In the genomic region with DNA sequence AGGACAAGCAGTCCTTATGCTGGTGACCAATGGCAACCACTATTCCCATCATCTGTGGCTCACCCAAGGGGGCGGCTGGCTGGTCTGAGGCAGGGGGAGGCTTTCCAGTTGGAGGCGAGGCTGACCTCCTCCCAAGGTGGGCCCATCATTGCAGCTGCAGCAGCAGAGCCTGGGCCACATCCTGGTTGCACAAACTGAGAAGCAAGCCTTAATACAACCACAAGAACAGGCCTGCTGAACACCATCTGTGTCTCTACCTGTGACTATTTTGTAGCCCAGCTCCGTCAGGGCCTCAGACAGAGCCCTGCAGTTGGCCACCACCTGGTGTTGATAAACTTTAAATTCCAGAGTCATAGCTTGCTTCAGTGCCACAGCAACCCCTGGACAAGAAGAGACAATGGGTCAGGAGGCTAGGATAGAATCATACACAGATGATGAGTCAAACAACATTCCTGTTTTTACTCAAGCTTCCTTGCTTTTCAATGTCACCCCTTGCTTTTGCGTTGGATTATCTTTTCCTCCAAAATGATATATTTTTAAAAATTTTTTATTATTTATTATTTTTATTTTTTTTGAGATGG, we compare ENCODE assay signal across 1 cellular context.
TF ChIP-seq lines count a peak whose summit lies in the region.

No MANE protein-coding gene starts in this region.

TF ChIP-seq in IMR-90, 13 proteins besides CTCF, POLR2A, EP300 and RAD21:
- TF ChIP-seq CEBPB (IDR thresholded peaks at IDR 0.05; ENCODE audit: low read depth, low read length) (no peak), RFX5 (IDR thresholded peaks at IDR 0.05; ENCODE audit: low read depth, low read length) (no peak), SMC3 (IDR thresholded peaks at IDR 0.05; ENCODE audit: low read depth, low read length) (no peak), MAZ (IDR thresholded peaks at IDR 0.05; ENCODE audit: borderline replicate concordance, low read depth, low read length) (no peak), NFE2L2 (IDR thresholded peaks at IDR 0.05; ENCODE audit: low read depth, low read length) (no peak), BHLHE40 (IDR thresholded peaks at IDR 0.05; ENCODE audit: low read depth, low read length) (no peak), MAFK (IDR thresholded peaks at IDR 0.05; ENCODE audit: low read depth, low read length) (no peak), MXI1 (IDR thresholded peaks at IDR 0.05; ENCODE audit: borderline replicate concordance, low read depth, low read length) (no peak), RCOR1 (IDR thresholded peaks at IDR 0.05; ENCODE audit: insufficient replicate concordance, low read length) (no peak), CHD1 (IDR thresholded peaks at IDR 0.05; ENCODE audit: low read depth, low read length) (no peak), FOS (IDR thresholded peaks at IDR 0.05; ENCODE audit: low read depth, low read length) (no peak)
- TF ChIP-seq, protein P1, sequence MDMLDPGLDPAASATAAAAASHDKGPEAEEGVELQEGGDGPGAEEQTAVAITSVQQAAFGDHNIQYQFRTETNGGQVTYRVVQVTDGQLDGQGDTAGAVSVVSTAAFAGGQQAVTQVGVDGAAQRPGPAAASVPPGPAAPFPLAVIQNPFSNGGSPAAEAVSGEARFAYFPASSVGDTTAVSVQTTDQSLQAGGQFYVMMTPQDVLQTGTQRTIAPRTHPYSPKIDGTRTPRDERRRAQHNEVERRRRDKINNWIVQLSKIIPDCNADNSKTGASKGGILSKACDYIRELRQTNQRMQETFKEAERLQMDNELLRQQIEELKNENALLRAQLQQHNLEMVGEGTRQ (IDR thresholded peaks at IDR 0.05; ENCODE audit: low read depth, low read length): no peak
- TF ChIP-seq, protein P2, sequence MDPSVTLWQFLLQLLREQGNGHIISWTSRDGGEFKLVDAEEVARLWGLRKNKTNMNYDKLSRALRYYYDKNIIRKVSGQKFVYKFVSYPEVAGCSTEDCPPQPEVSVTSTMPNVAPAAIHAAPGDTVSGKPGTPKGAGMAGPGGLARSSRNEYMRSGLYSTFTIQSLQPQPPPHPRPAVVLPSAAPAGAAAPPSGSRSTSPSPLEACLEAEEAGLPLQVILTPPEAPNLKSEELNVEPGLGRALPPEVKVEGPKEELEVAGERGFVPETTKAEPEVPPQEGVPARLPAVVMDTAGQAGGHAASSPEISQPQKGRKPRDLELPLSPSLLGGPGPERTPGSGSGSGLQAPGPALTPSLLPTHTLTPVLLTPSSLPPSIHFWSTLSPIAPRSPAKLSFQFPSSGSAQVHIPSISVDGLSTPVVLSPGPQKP (IDR thresholded peaks at IDR 0.05; ENCODE audit: borderline replicate concordance, low read depth, low read length): no peak
